1 cellular context compared by ENCODE assay signal in the genomic region with DNA sequence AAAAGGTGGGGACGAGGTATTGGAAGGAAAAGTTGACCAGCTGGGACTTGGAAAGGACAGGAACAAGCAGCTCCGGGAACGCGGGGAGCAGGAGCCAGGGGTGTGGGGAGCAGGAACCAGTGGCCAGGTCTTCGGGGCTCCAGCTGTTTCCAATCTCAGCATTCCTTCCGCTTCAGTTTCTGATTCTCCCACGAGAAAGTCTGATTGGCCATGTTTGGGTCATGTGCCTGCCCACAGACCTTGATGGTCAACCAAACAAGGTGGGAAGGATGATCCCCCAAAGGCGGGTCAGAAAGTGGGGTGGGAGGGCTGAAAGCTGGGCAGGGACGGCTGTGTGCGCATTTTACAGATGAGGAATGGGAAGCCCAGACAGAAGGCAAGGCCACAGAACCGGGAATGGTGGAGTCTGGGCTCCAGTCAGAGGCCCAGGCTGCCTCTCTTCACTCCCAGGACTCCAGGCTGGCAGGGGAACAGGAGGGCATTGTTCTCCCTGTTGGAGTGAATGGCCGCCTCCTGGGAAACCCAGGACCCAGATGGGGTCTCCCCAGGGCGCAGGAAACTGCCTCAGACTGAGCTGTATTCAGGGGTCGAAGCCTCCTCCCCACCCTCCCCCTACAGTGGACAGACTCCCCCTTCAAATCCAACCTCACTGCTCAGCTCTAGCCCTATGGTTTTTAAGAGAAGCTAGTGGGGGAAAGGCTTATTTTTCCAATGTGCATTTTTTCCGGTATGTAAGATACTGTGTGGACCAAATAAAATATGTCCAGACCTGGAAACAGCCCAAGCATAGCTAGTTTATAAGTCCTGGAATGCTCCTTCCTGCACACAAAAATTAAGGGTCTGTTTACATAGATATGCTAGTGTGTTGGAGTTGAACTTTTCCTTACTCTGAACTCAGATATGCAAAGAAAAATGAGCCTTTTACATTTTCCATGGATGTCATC.
TF ChIP-seq lines count a peak whose summit lies in the region.

No MANE protein-coding gene starts in this region.

TF ChIP-seq in HepG2, 621 proteins besides CTCF, POLR2A, EP300 and RAD21 (continued from another document):
- TF ChIP-seq, protein P1, sequence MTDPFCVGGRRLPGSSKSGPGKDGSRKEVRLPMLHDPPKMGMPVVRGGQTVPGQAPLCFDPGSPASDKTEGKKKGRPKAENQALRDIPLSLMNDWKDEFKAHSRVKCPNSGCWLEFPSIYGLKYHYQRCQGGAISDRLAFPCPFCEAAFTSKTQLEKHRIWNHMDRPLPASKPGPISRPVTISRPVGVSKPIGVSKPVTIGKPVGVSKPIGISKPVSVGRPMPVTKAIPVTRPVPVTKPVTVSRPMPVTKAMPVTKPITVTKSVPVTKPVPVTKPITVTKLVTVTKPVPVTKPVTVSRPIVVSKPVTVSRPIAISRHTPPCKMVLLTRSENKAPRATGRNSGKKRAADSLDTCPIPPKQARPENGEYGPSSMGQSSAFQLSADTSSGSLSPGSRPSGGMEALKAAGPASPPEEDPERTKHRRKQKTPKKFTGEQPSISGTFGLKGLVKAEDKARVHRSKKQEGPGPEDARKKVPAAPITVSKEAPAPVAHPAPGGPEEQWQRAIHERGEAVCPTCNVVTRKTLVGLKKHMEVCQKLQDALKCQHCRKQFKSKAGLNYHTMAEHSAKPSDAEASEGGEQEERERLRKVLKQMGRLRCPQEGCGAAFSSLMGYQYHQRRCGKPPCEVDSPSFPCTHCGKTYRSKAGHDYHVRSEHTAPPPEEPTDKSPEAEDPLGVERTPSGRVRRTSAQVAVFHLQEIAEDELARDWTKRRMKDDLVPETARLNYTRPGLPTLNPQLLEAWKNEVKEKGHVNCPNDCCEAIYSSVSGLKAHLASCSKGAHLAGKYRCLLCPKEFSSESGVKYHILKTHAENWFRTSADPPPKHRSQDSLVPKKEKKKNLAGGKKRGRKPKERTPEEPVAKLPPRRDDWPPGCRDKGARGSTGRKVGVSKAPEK (CRISPR knock-in tag; IDR thresholded peaks at IDR 0.05; ENCODE audit: borderline replicate concordance) = no peak
- TF ChIP-seq, protein P2, sequence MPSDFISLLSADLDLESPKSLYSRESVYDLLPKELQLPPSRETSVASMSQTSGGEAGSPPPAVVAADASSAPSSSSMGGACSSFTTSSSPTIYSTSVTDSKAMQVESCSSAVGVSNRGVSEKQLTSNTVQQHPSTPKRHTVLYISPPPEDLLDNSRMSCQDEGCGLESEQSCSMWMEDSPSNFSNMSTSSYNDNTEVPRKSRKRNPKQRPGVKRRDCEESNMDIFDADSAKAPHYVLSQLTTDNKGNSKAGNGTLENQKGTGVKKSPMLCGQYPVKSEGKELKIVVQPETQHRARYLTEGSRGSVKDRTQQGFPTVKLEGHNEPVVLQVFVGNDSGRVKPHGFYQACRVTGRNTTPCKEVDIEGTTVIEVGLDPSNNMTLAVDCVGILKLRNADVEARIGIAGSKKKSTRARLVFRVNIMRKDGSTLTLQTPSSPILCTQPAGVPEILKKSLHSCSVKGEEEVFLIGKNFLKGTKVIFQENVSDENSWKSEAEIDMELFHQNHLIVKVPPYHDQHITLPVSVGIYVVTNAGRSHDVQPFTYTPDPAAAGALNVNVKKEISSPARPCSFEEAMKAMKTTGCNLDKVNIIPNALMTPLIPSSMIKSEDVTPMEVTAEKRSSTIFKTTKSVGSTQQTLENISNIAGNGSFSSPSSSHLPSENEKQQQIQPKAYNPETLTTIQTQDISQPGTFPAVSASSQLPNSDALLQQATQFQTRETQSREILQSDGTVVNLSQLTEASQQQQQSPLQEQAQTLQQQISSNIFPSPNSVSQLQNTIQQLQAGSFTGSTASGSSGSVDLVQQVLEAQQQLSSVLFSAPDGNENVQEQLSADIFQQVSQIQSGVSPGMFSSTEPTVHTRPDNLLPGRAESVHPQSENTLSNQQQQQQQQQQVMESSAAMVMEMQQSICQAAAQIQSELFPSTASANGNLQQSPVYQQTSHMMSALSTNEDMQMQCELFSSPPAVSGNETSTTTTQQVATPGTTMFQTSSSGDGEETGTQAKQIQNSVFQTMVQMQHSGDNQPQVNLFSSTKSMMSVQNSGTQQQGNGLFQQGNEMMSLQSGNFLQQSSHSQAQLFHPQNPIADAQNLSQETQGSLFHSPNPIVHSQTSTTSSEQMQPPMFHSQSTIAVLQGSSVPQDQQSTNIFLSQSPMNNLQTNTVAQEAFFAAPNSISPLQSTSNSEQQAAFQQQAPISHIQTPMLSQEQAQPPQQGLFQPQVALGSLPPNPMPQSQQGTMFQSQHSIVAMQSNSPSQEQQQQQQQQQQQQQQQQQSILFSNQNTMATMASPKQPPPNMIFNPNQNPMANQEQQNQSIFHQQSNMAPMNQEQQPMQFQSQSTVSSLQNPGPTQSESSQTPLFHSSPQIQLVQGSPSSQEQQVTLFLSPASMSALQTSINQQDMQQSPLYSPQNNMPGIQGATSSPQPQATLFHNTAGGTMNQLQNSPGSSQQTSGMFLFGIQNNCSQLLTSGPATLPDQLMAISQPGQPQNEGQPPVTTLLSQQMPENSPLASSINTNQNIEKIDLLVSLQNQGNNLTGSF (CRISPR knock-in tag; IDR thresholded peaks at IDR 0.05) = no peak
- TF ChIP-seq, protein P3, sequence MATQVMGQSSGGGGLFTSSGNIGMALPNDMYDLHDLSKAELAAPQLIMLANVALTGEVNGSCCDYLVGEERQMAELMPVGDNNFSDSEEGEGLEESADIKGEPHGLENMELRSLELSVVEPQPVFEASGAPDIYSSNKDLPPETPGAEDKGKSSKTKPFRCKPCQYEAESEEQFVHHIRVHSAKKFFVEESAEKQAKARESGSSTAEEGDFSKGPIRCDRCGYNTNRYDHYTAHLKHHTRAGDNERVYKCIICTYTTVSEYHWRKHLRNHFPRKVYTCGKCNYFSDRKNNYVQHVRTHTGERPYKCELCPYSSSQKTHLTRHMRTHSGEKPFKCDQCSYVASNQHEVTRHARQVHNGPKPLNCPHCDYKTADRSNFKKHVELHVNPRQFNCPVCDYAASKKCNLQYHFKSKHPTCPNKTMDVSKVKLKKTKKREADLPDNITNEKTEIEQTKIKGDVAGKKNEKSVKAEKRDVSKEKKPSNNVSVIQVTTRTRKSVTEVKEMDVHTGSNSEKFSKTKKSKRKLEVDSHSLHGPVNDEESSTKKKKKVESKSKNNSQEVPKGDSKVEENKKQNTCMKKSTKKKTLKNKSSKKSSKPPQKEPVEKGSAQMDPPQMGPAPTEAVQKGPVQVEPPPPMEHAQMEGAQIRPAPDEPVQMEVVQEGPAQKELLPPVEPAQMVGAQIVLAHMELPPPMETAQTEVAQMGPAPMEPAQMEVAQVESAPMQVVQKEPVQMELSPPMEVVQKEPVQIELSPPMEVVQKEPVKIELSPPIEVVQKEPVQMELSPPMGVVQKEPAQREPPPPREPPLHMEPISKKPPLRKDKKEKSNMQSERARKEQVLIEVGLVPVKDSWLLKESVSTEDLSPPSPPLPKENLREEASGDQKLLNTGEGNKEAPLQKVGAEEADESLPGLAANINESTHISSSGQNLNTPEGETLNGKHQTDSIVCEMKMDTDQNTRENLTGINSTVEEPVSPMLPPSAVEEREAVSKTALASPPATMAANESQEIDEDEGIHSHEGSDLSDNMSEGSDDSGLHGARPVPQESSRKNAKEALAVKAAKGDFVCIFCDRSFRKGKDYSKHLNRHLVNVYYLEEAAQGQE (IDR thresholded peaks at IDR 0.05; ENCODE audit: borderline replicate concordance in 1 of 2, low read depth in 1 of 2, low read length in 2 of 2) = no peak
- TF ChIP-seq ZSCAN9 (CRISPR knock-in tag; IDR thresholded peaks at IDR 0.05; ENCODE audit: borderline replicate concordance) (no peak), ZNF547 (CRISPR knock-in tag; IDR thresholded peaks at IDR 0.05) (no peak), ZNF569 (CRISPR knock-in tag; IDR thresholded peaks at IDR 0.05; ENCODE audit: borderline replicate concordance) (no peak), PLRG1 (conservative IDR thresholded peaks at IDR 0.05) (no peak), MEIS2 (CRISPR knock-in tag; IDR thresholded peaks at IDR 0.05) (0 out of 2 replicates have a peak, but pooled peaks have one; percentile 24), ZSCAN25 (CRISPR knock-in tag; IDR thresholded peaks at IDR 0.05) (peak; percentile 16; the same call in 1 of the 2 replicates), TOE1 (CRISPR knock-in tag; IDR thresholded peaks at IDR 0.05) (no peak), ZNF264 (CRISPR knock-in tag; IDR thresholded peaks at IDR 0.05) (no peak), TBX3 (IDR thresholded peaks at IDR 0.05; ENCODE audit: borderline replicate concordance) (no peak), GABPA (IDR thresholded peaks at IDR 0.05; ENCODE audit: low read depth, low read length) (no peak), GABPA (CRISPR knock-in tag; IDR thresholded peaks at IDR 0.05; ENCODE audit: low read depth) (no peak), CBX5 (CRISPR knock-in tag; IDR thresholded peaks at IDR 0.05; ENCODE audit: borderline replicate concordance) (no peak), EZH2 (conservative IDR thresholded peaks at IDR 0.05; ENCODE audit: low read depth, low read length) (no peak), ZFP36L1 (CRISPR knock-in tag; IDR thresholded peaks at IDR 0.05) (no peak)
- TF ChIP-seq, protein P4, sequence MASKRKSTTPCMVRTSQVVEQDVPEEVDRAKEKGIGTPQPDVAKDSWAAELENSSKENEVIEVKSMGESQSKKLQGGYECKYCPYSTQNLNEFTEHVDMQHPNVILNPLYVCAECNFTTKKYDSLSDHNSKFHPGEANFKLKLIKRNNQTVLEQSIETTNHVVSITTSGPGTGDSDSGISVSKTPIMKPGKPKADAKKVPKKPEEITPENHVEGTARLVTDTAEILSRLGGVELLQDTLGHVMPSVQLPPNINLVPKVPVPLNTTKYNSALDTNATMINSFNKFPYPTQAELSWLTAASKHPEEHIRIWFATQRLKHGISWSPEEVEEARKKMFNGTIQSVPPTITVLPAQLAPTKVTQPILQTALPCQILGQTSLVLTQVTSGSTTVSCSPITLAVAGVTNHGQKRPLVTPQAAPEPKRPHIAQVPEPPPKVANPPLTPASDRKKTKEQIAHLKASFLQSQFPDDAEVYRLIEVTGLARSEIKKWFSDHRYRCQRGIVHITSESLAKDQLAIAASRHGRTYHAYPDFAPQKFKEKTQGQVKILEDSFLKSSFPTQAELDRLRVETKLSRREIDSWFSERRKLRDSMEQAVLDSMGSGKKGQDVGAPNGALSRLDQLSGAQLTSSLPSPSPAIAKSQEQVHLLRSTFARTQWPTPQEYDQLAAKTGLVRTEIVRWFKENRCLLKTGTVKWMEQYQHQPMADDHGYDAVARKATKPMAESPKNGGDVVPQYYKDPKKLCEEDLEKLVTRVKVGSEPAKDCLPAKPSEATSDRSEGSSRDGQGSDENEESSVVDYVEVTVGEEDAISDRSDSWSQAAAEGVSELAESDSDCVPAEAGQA (IDR thresholded peaks at IDR 0.05; ENCODE audit: low read depth) = no peak
- TF ChIP-seq, protein P4 (CRISPR knock-in tag; IDR thresholded peaks at IDR 0.05; ENCODE audit: borderline replicate concordance) = no peak
TF ChIP-seq in HepG2: peak in this region for 53.
